In the genomic region with DNA sequence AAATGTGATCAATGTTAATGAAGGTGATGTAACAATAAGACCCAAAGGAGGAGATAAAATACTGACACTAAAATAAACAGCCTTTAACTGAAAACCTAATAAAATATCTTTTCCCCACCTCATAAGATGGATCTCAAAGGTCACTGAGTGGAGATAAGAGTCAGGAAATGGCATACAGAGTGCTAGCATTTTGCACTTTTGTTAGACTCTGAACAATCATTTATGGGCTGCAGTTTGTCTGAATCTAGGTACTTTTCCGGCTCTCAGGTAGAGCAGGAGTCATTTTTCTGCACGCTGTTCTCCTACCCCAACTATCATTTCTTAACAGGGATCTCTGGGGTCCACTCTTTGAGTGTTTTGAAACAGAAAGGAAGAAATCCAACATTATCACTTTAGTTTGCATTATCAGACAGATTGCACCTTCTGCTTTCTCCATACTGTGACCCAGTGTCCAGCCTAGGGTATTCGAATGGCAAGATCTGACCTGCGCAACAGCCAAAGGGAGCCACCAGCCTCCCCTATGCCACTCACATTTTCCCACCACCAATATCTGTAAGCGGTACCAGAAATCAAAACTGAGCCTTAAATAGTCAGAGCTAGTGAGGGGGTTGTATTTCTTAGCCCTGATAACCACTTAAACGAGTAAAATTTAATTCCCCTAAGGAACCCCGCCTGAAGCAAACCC, we compare ENCODE assay signal across 8 cellular contexts. TPM values are rescaled to one million over a fixed set of nuclear protein-coding genes. Genes with fewer than 3 reads are reported as not detected.
DNase-seq lines count a peak whose midpoint lies in the region; ATAC-seq, FAIRE-seq and TF ChIP-seq lines count a peak whose summit lies in the region.

No MANE protein-coding gene starts in this region.

- H3K9ac ChIP-seq in HUES48 (ENCODE audit: low read depth, low read length): no peak overlapping the region
- H3K9ac ChIP-seq in mammary epithelial cell (ENCODE audit: insufficient read depth, low read length): peak overlapping the region; percentile 67

- no TSS peak for BruUV-seq in mammary epithelial cell (replicated peaks; lab: Mats Ljungman, UMichigan)

- H3K36me3 ChIP-seq in HUES48 (ENCODE audit: control insufficient read depth, insufficient read depth, low read length) (no peaks in the 10 kb centered on the region), mammary epithelial cell (ENCODE audit: insufficient read depth, low read length) (no peaks in the 10 kb centered on the region)

- TF ChIP-seq CTCF in A549 (IDR thresholded peaks at IDR 0.05): no peak
- no peak for TF ChIP-seq CTCF in mammary epithelial cell (conservative IDR thresholded peaks at IDR 0.05 in 1 of 2, IDR thresholded peaks at IDR 0.05 in 1 of 2; ENCODE audit: extremely low read depth in 1 of 2, insufficient read depth in 1 of 2, low read depth in 1 of 2, low read length in 2 of 2)
- TF ChIP-seq CTCF in mesothelial cell of epicardium (IDR thresholded peaks at IDR 0.05; ENCODE audit: unreplicated experiment): no peak
- TF ChIP-seq CTCF in GM13976 (IDR thresholded peaks at IDR 0.05; ENCODE audit: borderline replicate concordance, control extremely low read depth, extremely low read depth, insufficient read depth, missing control alignments): no peak

- peak overlapping the region; percentile 67 for H3K4me3 ChIP-seq in A549
- H3K4me3 ChIP-seq in HUES48 (ENCODE audit: low read depth, low read length): peak overlapping the region; percentile 94
- peak overlapping the region; percentile 67 to 71 (median 70) for H3K4me3 ChIP-seq in mammary epithelial cell (replicated peaks in 1 of 3; ENCODE audit: insufficient read depth in 1 of 3, low read depth in 2 of 3, low read length in 3 of 3)

- dilution Hi-C loops in mammary epithelial cell (cut with HindIII; ENCODE audit: low sequenced_read_pairs): no loop called here

- peak overlapping the region; percentile 94 for H2AFZ ChIP-seq in mammary epithelial cell (ENCODE audit: low read depth, low read length)

- H4K20me1 ChIP-seq in mammary epithelial cell (ENCODE audit: insufficient read depth, low read length): no peaks in the 10 kb centered on the region

- peaks cover 39% of the 10 kb centered on the region for H3K27me3 ChIP-seq in HUES48 (ENCODE audit: control insufficient read depth, insufficient read depth, low read length)
- no peaks in the 10 kb centered on the region for H3K27me3 ChIP-seq in mammary epithelial cell (ENCODE audit: insufficient read depth, low read length)

- TF ChIP-seq POLR2A in A549 (IDR thresholded peaks at IDR 0.05; ENCODE audit: low read length): no peak

- peak overlapping the region; percentile 84 for H3K4me3 Mint-ChIP-seq in mesothelial cell of epicardium

- H3K9me3 Mint-ChIP-seq in mesothelial cell of epicardium: no peaks in the 10 kb centered on the region

- H3K9me3 ChIP-seq in A549 (no peaks in the 10 kb centered on the region), HUES48 (ENCODE audit: control insufficient read depth, insufficient read depth, low read length) (no peaks in the 10 kb centered on the region), mammary epithelial cell (replicated peaks; ENCODE audit: insufficient read depth, low read length) (no peaks in the 10 kb centered on the region)

- POLR2A ChIA-PET in A549 (lab: Yijun Ruan, JAX): interaction anchor here (1.0 to 1.4 kb wide), 2 partner anchors 121 to 164 kb away, joined by 3 to 8 read pairs; no protein-coding TSS in a partner anchor

- CTCF ChIA-PET in A549 (lab: Yijun Ruan, JAX) (interaction anchor here (0.5 to 4.2 kb wide), 4 partner anchors 74 to 194 kb away, joined by 3 to 30 read pairs (median 4); partner anchors contain the start of gene ROBO3), mammary epithelial cell (lab: Charles Lee; ENCODE audit: low non-redundant PET) (no interaction called here)

- H3K27me3 Mint-ChIP-seq in mesothelial cell of epicardium (ENCODE audit: low read depth): peaks cover 7% of the 10 kb centered on the region

- TF ChIP-seq EP300 in A549 (IDR thresholded peaks at IDR 0.05): no peak

- H3K79me2 ChIP-seq in mammary epithelial cell (ENCODE audit: insufficient read depth, low read length): no peaks in the 10 kb centered on the region

- peak overlapping the region; percentile 1 for H3K27ac Mint-ChIP-seq in mesothelial cell of epicardium

- DNase-seq in A549 (ENCODE audit: low read depth in 1 of 2, low spot score in 1 of 2): no peak
- DNase-seq in mammary epithelial cell: no peak
- no peak for DNase-seq in mesothelial cell of epicardium (ENCODE audit: low spot score in 2 of 2, unreplicated experiment in 2 of 2)
- no peak for DNase-seq in GM13976 (ENCODE audit: low spot score)
- DNase-seq in activated CD8-positive, alpha-beta memory T cell treated with anti-CD3 and anti-CD28 coated beads for 24 hours: no peak
- DNase-seq in AG20443 (ENCODE audit: low spot score): no peak

- peak overlapping the region; percentile 78 for H3K4me2 ChIP-seq in A549
- peak overlapping the region; percentile 89 for H3K4me2 ChIP-seq in mammary epithelial cell (ENCODE audit: insufficient read depth, low read depth, low read length)

- ATAC-seq in A549: peak in 1 of 2 experiments; percentile 14; a peak in 3 of 6 replicates
- no peak for ATAC-seq in HG02885 (IDR thresholded peaks at IDR 0.05; ENCODE audit: poor library complexity, unreplicated experiment)

- in situ Hi-C loops in mammary epithelial cell (cut with MboI; ENCODE audit: low sequenced_read_pairs in 2 of 2): loop anchor here (5.0 to 10.0 kb wide), 2 partner anchors 92 to 95 kb away; partner anchors contain the start of gene ESAM (in 1 of the 2)
- in situ Hi-C loops in GM13976 (cut with MboI; ENCODE audit: low sequenced_read_pairs, unreplicated experiment): loop anchor here (10.0 kb wide), 1 partner anchor 92 kb away; the partner anchor contains the start of gene ESAM

- peaks cover 14% of the 10 kb centered on the region for H3K4me1 Mint-ChIP-seq in mesothelial cell of epicardium

- H3K4me1 ChIP-seq in A549 (0 out of 3 replicates have a peak, but pooled peaks cover 3% of the 10 kb centered on the region), HUES48 (ENCODE audit: control insufficient read depth, insufficient read depth, low read length) (0 out of 2 replicates have a peak, but pooled peaks cover 6% of the 10 kb centered on the region), mammary epithelial cell (ENCODE audit: insufficient read depth, low read length) (peaks cover 14% of the 10 kb centered on the region)

- FAIRE-seq in A549 (lab: Jason Lieb, UNC): no peak

- intact Hi-C loops in mammary epithelial cell (cut with micrococcal nuclease): no loop called here

- TF ChIP-seq RAD21 in A549 (conservative IDR thresholded peaks at IDR 0.05 in 1 of 2, IDR thresholded peaks at IDR 0.05 in 1 of 2): no peak

- 68% methylated on average over 7 of the region's 7 CpGs for WGBS in A549 (ENCODE audit: missing lambda C conversion rate)
- WGBS in mammary epithelial cell (ENCODE audit: low coverage, missing lambda C conversion rate): 58% methylated on average over 3 of the region's 7 CpGs

- H3K36me3 Mint-ChIP-seq in mesothelial cell of epicardium: no peaks in the 10 kb centered on the region

- peak overlapping the region; percentile 80 to 98 for H3K27ac ChIP-seq in A549
- H3K27ac ChIP-seq in HUES48 (ENCODE audit: low read depth, low read length): no peak overlapping the region
- H3K27ac ChIP-seq in mammary epithelial cell (ENCODE audit: insufficient read depth, low read depth, low read length): peak overlapping the region; percentile 47

TF ChIP-seq in A549, 52 proteins besides CTCF, POLR2A, EP300 and RAD21:
- TF ChIP-seq RARB (CRISPR knock-in tag; IDR thresholded peaks at IDR 0.05) (no peak), HOXA7 (CRISPR knock-in tag; IDR thresholded peaks at IDR 0.05) (no peak), CBX2 (IDR thresholded peaks at IDR 0.05; ENCODE audit: borderline replicate concordance, low read depth) (no peak), ZFP36 (IDR thresholded peaks at IDR 0.05; ENCODE audit: borderline replicate concordance, partially characterized antibody) (no peak), USF2 (IDR thresholded peaks at IDR 0.05) (no peak), HOXB5 (CRISPR knock-in tag; IDR thresholded peaks at IDR 0.05) (no peak), MYC (IDR thresholded peaks at IDR 0.05; ENCODE audit: borderline replicate concordance, low read length) (no peak)

RNA-seq across cellular contexts. Expression of gene SIAE, which starts 0.9 kb away (rescaled TPM):
- polyA plus RNA-seq in A549 (2011; rRNA removed): 23.2 and 28.5 TPM in 2 replicates
- polyA plus RNA-seq in A549 (2012; cell fraction: cytosol; rRNA removed): 5.4 and 6.4 TPM in 2 replicates
- polyA plus RNA-seq in A549 (2012; cell fraction: nucleus; rRNA removed): 9.1 and 11.4 TPM in 2 replicates
- polyA plus RNA-seq in A549 (2017; fragmentation: RNase III; extraction: RNeasy Plus Mini Kit Qiagen cat#74134 plus additional on column Dnase treatment): 10.3 to 12.6 TPM (median 10.4 TPM) in 3 replicates
- polyA minus RNA-seq in A549 (2011; rRNA and poly(A)+ RNA removed): 10.3 and 13.7 TPM in 2 replicates
- 10 to 100 TPM; 13.7 to 13.8 TPM for total RNA-seq in mammary epithelial cell
- polyA plus RNA-seq in mammary epithelial cell: 15.1 TPM
- 11.1 TPM for polyA minus RNA-seq in mammary epithelial cell
- 8.8 to 10.7 TPM (median 8.8 TPM) in 3 replicates for total RNA-seq in mesothelial cell of epicardium

RNA-seq across cellular contexts. Expression of gene SPA17, which starts 1.0 kb away (rescaled TPM):
- polyA plus RNA-seq in A549 (2011; rRNA removed): 15.8 and 23.8 TPM in 2 replicates
- 6.2 and 8.1 TPM in 2 replicates for polyA plus RNA-seq in A549 (2012; cell fraction: cytosol; rRNA removed)
- polyA plus RNA-seq in A549 (2012; cell fraction: nucleus; rRNA removed): 1.7 and 2.6 TPM in 2 replicates
- polyA plus RNA-seq in A549 (2017; fragmentation: RNase III; extraction: RNeasy Plus Mini Kit Qiagen cat#74134 plus additional on column Dnase treatment): 27.1 to 36.6 TPM (median 27.3 TPM) in 3 replicates
- 6.6 and 8.6 TPM in 2 replicates for polyA minus RNA-seq in A549 (2011; rRNA and poly(A)+ RNA removed)
- total RNA-seq in mammary epithelial cell: 1 to 10 TPM; 6.2 to 8.9 TPM
- polyA plus RNA-seq in mammary epithelial cell: 10.8 TPM
- polyA minus RNA-seq in mammary epithelial cell: not detected
- total RNA-seq in mesothelial cell of epicardium: 3.8 to 7.7 TPM (median 5.5 TPM) in 3 replicates

RNA-seq across cellular contexts. Expression of gene TBRG1, which starts 50.0 kb away (rescaled TPM):
- polyA plus RNA-seq in A549 (2011; rRNA removed) (29.2 and 37.4 TPM in 2 replicates), A549 (2017; fragmentation: RNase III; extraction: RNeasy Plus Mini Kit Qiagen cat#74134 plus additional on column Dnase treatment) (13.0 to 13.8 TPM (median 13.6 TPM) in 3 replicates), mammary epithelial cell (20.5 TPM)
- 10.3 and 11.5 TPM in 2 replicates for polyA plus RNA-seq in A549 (2012; cell fraction: cytosol; rRNA removed)
- polyA plus RNA-seq in A549 (2012; cell fraction: nucleus; rRNA removed): 19.1 and 19.6 TPM in 2 replicates
- polyA minus RNA-seq in A549 (2011; rRNA and poly(A)+ RNA removed): 15.5 and 18.0 TPM in 2 replicates
- total RNA-seq in mammary epithelial cell (10 to 100 TPM; 28.8 to 36.9 TPM), mesothelial cell of epicardium (30.9 to 37.3 TPM (median 35.2 TPM) in 3 replicates)
- 2.5 TPM for polyA minus RNA-seq in mammary epithelial cell
